In genomic region chr14:89269404-89269803, GRCh38 we compare ENCODE assay signal across 28 cellular contexts.
DNase-seq lines count a peak whose midpoint lies in the region; ATAC-seq and TF ChIP-seq lines count a peak whose summit lies in the region.
"Had no signal": no experiment of that assay in that cellular context is flagged by ENCODE, and none has a peak within 500 bp of the region (broad histone marks: within the 10 kb centered on the region; RNA-seq: fewer than 3 reads in every experiment).

No MANE protein-coding gene starts in this region.

- intact Hi-C loops in natural killer cell (cut with micrococcal nuclease), result no loop called here

- no peak overlapping the region for H3K4me3 ChIP-seq in coronary artery
- H3K4me3 ChIP-seq in CD8-positive, alpha-beta memory T cell (ENCODE audit: low read length), result no peak overlapping the region
- H3K4me3 ChIP-seq: K562, upper lobe of left lung had no signal

- H3K9me3 Mint-ChIP-seq in natural killer cell (no peaks in the 10 kb centered on the region), memory B cell (no peaks in the 10 kb centered on the region)
- H3K9me3 Mint-ChIP-seq in natural killer cell treated with Interleukin-12 subunit alpha and Interleukin-12 subunit beta and Interleukin-15 and Interleukin-18, amount 100 ng/mL, for 72 hours, result no peaks in the 10 kb centered on the region
- no peaks in the 10 kb centered on the region for H3K9me3 Mint-ChIP-seq in stimulated activated naive CD8-positive, alpha-beta T cell treated with anti-CD3 and anti-CD28 coated beads, Interleukin-15, amount 100 ng/mL, for 72 hours
- H3K9me3 Mint-ChIP-seq in CD8-positive, alpha-beta memory T cell, result no peaks in the 10 kb centered on the region
- H3K9me3 Mint-ChIP-seq: activated naive CD4-positive, alpha-beta T cell treated with anti-CD3 and anti-CD28 coated beads, Interleukin-2, amount 50 U/mL, for 72 hours; activated T-helper 1 cell treated with anti-CD3 and anti-CD28 coated beads, Interleukin-12 subunit alpha, Interleukin-12 subunit beta, Interleukin-2, Interleukin-4 antibody, amounts not matched to agents 30 ng/mL and 10 ng/mL and 1 ng/mL, durations not matched to agents 14 hours and 24 hours and 36 hours; brain had no signal

- H3K9me3 ChIP-seq in CD8-positive, alpha-beta memory T cell (ENCODE audit: low read length), result no peaks in the 10 kb centered on the region
- H3K9me3 ChIP-seq: upper lobe of left lung had no signal

- no peak overlapping the region for H3K4me3 Mint-ChIP-seq in natural killer cell
- no peak overlapping the region for H3K4me3 Mint-ChIP-seq in natural killer cell treated with Interleukin-12 subunit alpha and Interleukin-12 subunit beta and Interleukin-15 and Interleukin-18, amount 100 ng/mL, for 72 hours
- no peak overlapping the region for H3K4me3 Mint-ChIP-seq in memory B cell
- H3K4me3 Mint-ChIP-seq in stimulated activated naive CD8-positive, alpha-beta T cell treated with anti-CD3 and anti-CD28 coated beads, Interleukin-15, amount 100 ng/mL, for 72 hours, result no peak overlapping the region
- peak overlapping the region in 1 of 7 donors; percentile 63 for H3K4me3 Mint-ChIP-seq in CD8-positive, alpha-beta memory T cell
- H3K4me3 Mint-ChIP-seq: activated T-helper 1 cell treated with anti-CD3 and anti-CD28 coated beads, Interleukin-12 subunit alpha, Interleukin-12 subunit beta, Interleukin-2, Interleukin-4 antibody, amounts not matched to agents 30 ng/mL and 10 ng/mL and 1 ng/mL, durations not matched to agents 14 hours and 24 hours and 36 hours; brain had no signal

- ATAC-seq in natural killer cell, result no peak
- no peak for ATAC-seq in natural killer cell treated with Interleukin-12 subunit alpha and Interleukin-12 subunit beta and Interleukin-15 and Interleukin-18, amount 100 ng/mL, for 72 hours
- ATAC-seq in memory B cell (ENCODE audit: low read depth), result no peak
- ATAC-seq in stimulated activated naive CD8-positive, alpha-beta T cell treated with anti-CD3 and anti-CD28 coated beads, Interleukin-15, amount 100 ng/mL, for 72 hours, result no peak
- ATAC-seq: activated naive CD4-positive, alpha-beta T cell treated with anti-CD3 and anti-CD28 coated beads, Interleukin-2, amount 50 U/mL, for 72 hours; HCT116; K562 had no signal

- no peaks in the 10 kb centered on the region for H3K27me3 ChIP-seq in CD8-positive, alpha-beta memory T cell (ENCODE audit: insufficient read depth, low read length, poor library complexity, severe bottlenecking)
- H3K27me3 ChIP-seq: upper lobe of left lung had no signal

- no peak for TF ChIP-seq CTCF in natural killer cell (IDR thresholded peaks at IDR 0.05)
- TF ChIP-seq CTCF in coronary artery (IDR thresholded peaks at IDR 0.05), result no peak

- H3K27ac Mint-ChIP-seq in natural killer cell, result peak overlapping the region; percentile 14 to 51
- H3K27ac Mint-ChIP-seq in natural killer cell treated with Interleukin-12 subunit alpha and Interleukin-12 subunit beta and Interleukin-15 and Interleukin-18, amount 100 ng/mL, for 72 hours, result peak overlapping the region in 1 of 2 donors; percentile 9
- peak overlapping the region; percentile 91 for H3K27ac Mint-ChIP-seq in memory B cell
- peak overlapping the region in 1 of 2 donors; percentile 83 for H3K27ac Mint-ChIP-seq in stimulated activated naive CD8-positive, alpha-beta T cell treated with anti-CD3 and anti-CD28 coated beads, Interleukin-15, amount 100 ng/mL, for 72 hours
- no peak overlapping the region for H3K27ac Mint-ChIP-seq in CD8-positive, alpha-beta memory T cell
- H3K27ac Mint-ChIP-seq: activated T-helper 1 cell treated with anti-CD3 and anti-CD28 coated beads, Interleukin-12 subunit alpha, Interleukin-12 subunit beta, Interleukin-2, Interleukin-4 antibody, amounts not matched to agents 30 ng/mL and 10 ng/mL and 1 ng/mL, durations not matched to agents 14 hours and 24 hours and 36 hours had no signal

- H3K4me1 ChIP-seq in CD8-positive, alpha-beta memory T cell (ENCODE audit: insufficient read depth, low read length), result peaks cover 5% of the 10 kb centered on the region

- no peaks in the 10 kb centered on the region for H3K36me3 ChIP-seq in CD8-positive, alpha-beta memory T cell (ENCODE audit: insufficient read depth, low read length)
- H3K36me3 ChIP-seq: upper lobe of left lung had no signal

- H3K27me3 Mint-ChIP-seq in natural killer cell (ENCODE audit: low read depth in 2 of 2), result no peaks in the 10 kb centered on the region
- no peaks in the 10 kb centered on the region for H3K27me3 Mint-ChIP-seq in natural killer cell treated with Interleukin-12 subunit alpha and Interleukin-12 subunit beta and Interleukin-15 and Interleukin-18, amount 100 ng/mL, for 72 hours
- no peaks in the 10 kb centered on the region for H3K27me3 Mint-ChIP-seq in memory B cell
- no peaks in the 10 kb centered on the region for H3K27me3 Mint-ChIP-seq in stimulated activated naive CD8-positive, alpha-beta T cell treated with anti-CD3 and anti-CD28 coated beads, Interleukin-15, amount 100 ng/mL, for 72 hours
- H3K27me3 Mint-ChIP-seq in CD8-positive, alpha-beta memory T cell, result no peaks in the 10 kb centered on the region
- H3K27me3 Mint-ChIP-seq: brain had no signal

- POLR2A ChIA-PET in CD8-positive, alpha-beta memory T cell (lab: Charles Lee), result no interaction called here

- CTCF ChIA-PET in CD8-positive, alpha-beta memory T cell (lab: Charles Lee), result interaction anchor here (1.3 kb wide), 1 partner anchor 9 kb away, joined by 3 read pairs; no protein-coding TSS in a partner anchor

- H3K36me3 Mint-ChIP-seq in natural killer cell (no peaks in the 10 kb centered on the region), memory B cell (peaks cover 16% of the 10 kb centered on the region)
- H3K36me3 Mint-ChIP-seq in natural killer cell treated with Interleukin-12 subunit alpha and Interleukin-12 subunit beta and Interleukin-15 and Interleukin-18, amount 100 ng/mL, for 72 hours, result no peaks in the 10 kb centered on the region
- peaks cover 0 to 28% (median 7%) of the 10 kb centered on the region in 3 donors for H3K36me3 Mint-ChIP-seq in CD8-positive, alpha-beta memory T cell

- H3K27ac ChIP-seq in coronary artery, result no peak overlapping the region
- no peak overlapping the region for H3K27ac ChIP-seq in CD8-positive, alpha-beta memory T cell (ENCODE audit: low read depth, low read length)
- H3K27ac ChIP-seq: upper lobe of left lung had no signal

- no peak for DNase-seq in natural killer cell
- no peak for DNase-seq in natural killer cell treated with Interleukin-12 subunit alpha and Interleukin-12 subunit beta and Interleukin-15 and Interleukin-18, amount 100 ng/mL, for 72 hours (ENCODE audit: low spot score)
- peak; percentile 31 for DNase-seq in coronary artery (ENCODE audit: low spot score)
- no peak for DNase-seq in memory B cell (ENCODE audit: low spot score in 2 of 2)
- no peak for DNase-seq in mesenteric fat pad (ENCODE audit: low spot score)
- DNase-seq in NCI-H2227 treated with DMSO at 0.1 percent for 48 hours (lab: John Stamatoyannopoulos, UW), result no peak
- no peak for DNase-seq in stimulated activated naive CD8-positive, alpha-beta T cell treated with anti-CD3 and anti-CD28 coated beads, Interleukin-15, amount 100 ng/mL, for 72 hours
- DNase-seq in CD8-positive, alpha-beta memory T cell, result no peak
- DNase-seq: ACHN; activated CD4-positive, alpha-beta T cell treated with anti-CD3 and anti-CD28 coated beads, Interleukin-2, amount 50 U/mL, for 4 hours; activated CD4-positive, CD25-positive, alpha-beta regulatory T cell; COR-L47; DMS79; effector CD8-positive, alpha-beta T cell; GDM1; head of caudate nucleus; kidney glomerular epithelial cell; NCI-H1105 treated with DMSO at 0.1 percent for 48 hours; NCI-H1930; NCI-H345; small intestine; T-helper 1 cell; upper lobe of left lung had no signal

- peaks cover 74 to 81% of the 10 kb centered on the region in 2 donors for H3K4me1 Mint-ChIP-seq in natural killer cell
- H3K4me1 Mint-ChIP-seq in natural killer cell treated with Interleukin-12 subunit alpha and Interleukin-12 subunit beta and Interleukin-15 and Interleukin-18, amount 100 ng/mL, for 72 hours (ENCODE audit: low read depth in 2 of 2), result peaks cover 66 to 70% of the 10 kb centered on the region in 2 donors
- H3K4me1 Mint-ChIP-seq in memory B cell, result peaks cover 48% of the 10 kb centered on the region
- peaks cover 86% of the 10 kb centered on the region for H3K4me1 Mint-ChIP-seq in stimulated activated naive CD8-positive, alpha-beta T cell treated with anti-CD3 and anti-CD28 coated beads, Interleukin-15, amount 100 ng/mL, for 72 hours
- H3K4me1 Mint-ChIP-seq in CD8-positive, alpha-beta memory T cell, result peaks cover 67 to 87% (median 86%) of the 10 kb centered on the region in 3 donors

Comparison
In these comparisons a context has a peak if more than half of its experiments do, and no peak if none do; other contexts are left out.
1. H3K27ac Mint-ChIP-seq: peak in natural killer cell (2 of 2) and memory B cell (single experiment); none in CD8-positive, alpha-beta memory T cell (0 of 8).